ENCODE assay signal across 21 cellular contexts in genomic region chr12:59472273-59472672, GRCh38.
A peak's percentile ranks its signal among the peaks of the same experiment; 100 is the strongest.
DNase-seq lines count a peak whose midpoint lies in the region; ATAC-seq and TF ChIP-seq lines count a peak whose summit lies in the region.
"Had no signal": no experiment of that assay in that cellular context is flagged by ENCODE, and none has a peak within 500 bp of the region (broad histone marks: within the 10 kb centered on the region; RNA-seq: fewer than 3 reads in every experiment).

No MANE protein-coding gene starts in this region.

- no peaks in the 10 kb centered on the region for H4K20me1 ChIP-seq in BLaER1 treated with 17β-estradiol and CSF1 and Interleukin-3, amounts not matched to agents 10 nM and 100 nM
- no peaks in the 10 kb centered on the region for H4K20me1 ChIP-seq in osteoblast (ENCODE audit: insufficient read depth, low read length)

- H3K4me2 ChIP-seq in BLaER1 treated with 17β-estradiol and CSF1 and Interleukin-3, amounts not matched to agents 10 nM and 100 nM, result peak overlapping the region in 8 of 11 experiments; percentile 13 to 86 (median 40); a peak in 9 of 22 replicates
- H3K4me2 ChIP-seq in osteoblast (ENCODE audit: insufficient read depth, low read length), result no peak overlapping the region

- in situ Hi-C loops in gastrocnemius medialis (cut with MboI; ENCODE audit: low sequenced_read_pairs in 4 of 4), result no loop called here

- ATAC-seq in GM19452 (IDR thresholded peaks at IDR 0.05; ENCODE audit: unreplicated experiment), result peak; percentile 61
- peak; percentile 65 for ATAC-seq in HG03103 (IDR thresholded peaks at IDR 0.05; ENCODE audit: low read depth, unreplicated experiment)
- no peak for ATAC-seq in gastrocnemius medialis
- ATAC-seq: left ventricle myocardium superior; natural killer cell treated with Interleukin-12 subunit alpha and Interleukin-12 subunit beta and Interleukin-15 and Interleukin-18, amount 100 ng/mL, for 72 hours had no signal

- TF ChIP-seq CTCF in gastrocnemius medialis (IDR thresholded peaks at IDR 0.05 in 4 of 5, conservative IDR thresholded peaks at IDR 0.05 in 1 of 5) (no peak), osteoblast (IDR thresholded peaks at IDR 0.05; ENCODE audit: extremely low read depth, low read depth, low read length) (no peak)

- TF ChIP-seq POLR2A in gastrocnemius medialis (IDR thresholded peaks at IDR 0.05), result no peak

- 0 out of 20 replicates have a peak overlapping the region, but pooled peaks of 1 of the 10 experiments have one; percentile 8 for H3K4me3 ChIP-seq in BLaER1 treated with 17β-estradiol and CSF1 and Interleukin-3, amounts not matched to agents 10 nM and 100 nM
- no peak overlapping the region for H3K4me3 ChIP-seq in gastrocnemius medialis
- no peak overlapping the region for H3K4me3 ChIP-seq in osteoblast (ENCODE audit: insufficient read depth, low read length)
- H3K4me3 ChIP-seq: ascending aorta, colonic mucosa, right atrium auricular region, transverse colon had no signal

- intact Hi-C loops in gastrocnemius medialis (cut with DNase I; ENCODE audit: low total_unique reads), result no loop called here

- H2AFZ ChIP-seq in osteoblast (ENCODE audit: low read length), result no peak overlapping the region

- DNase-seq in OCI-M1 (lab: John Stamatoyannopoulos, UW) (peak; percentile 81), NCI-H1930 (lab: John Stamatoyannopoulos, UW) (no peak), gastrocnemius medialis (no peak), osteoblast (ENCODE audit: insufficient read length, low spot score, missing footprints) (no peak), hippocampal formation (lab: John Stamatoyannopoulos, UW) (no peak)
- DNase-seq: activated CD4-positive, alpha-beta T cell treated with anti-CD3 and anti-CD28 coated beads, Interleukin-2, amount 50 U/mL, for 1 hour; colonic mucosa; DMS79; erythroblast; GOT3; hypothalamus; left ventricle myocardium superior; NCI-H1105; NCI-H226; transverse colon had no signal

- no peaks in the 10 kb centered on the region for H3K36me3 ChIP-seq in BLaER1 treated with 17β-estradiol and CSF1 and Interleukin-3, amounts not matched to agents 10 nM and 100 nM
- H3K36me3 ChIP-seq in gastrocnemius medialis (no peaks in the 10 kb centered on the region), osteoblast (ENCODE audit: insufficient read depth, low read length) (no peaks in the 10 kb centered on the region)
- H3K36me3 ChIP-seq: ascending aorta, colonic mucosa, right atrium auricular region, transverse colon had no signal

- H3K9me3 ChIP-seq in BLaER1 treated with 17β-estradiol and CSF1 and Interleukin-3, amounts not matched to agents 10 nM and 100 nM (replicated peaks in 1 of 11), result peaks cover 18 to 34% (median 28%) of the 10 kb centered on the region in 11 experiments; a peak in 21 of 22 replicates
- H3K9me3 ChIP-seq in gastrocnemius medialis (no peaks in the 10 kb centered on the region), osteoblast (ENCODE audit: low read depth, low read length) (no peaks in the 10 kb centered on the region)
- H3K9me3 ChIP-seq: ascending aorta, colonic mucosa, transverse colon had no signal

- H3K27me3 ChIP-seq in BLaER1 treated with 17β-estradiol and CSF1 and Interleukin-3, amounts not matched to agents 10 nM and 100 nM, result no peaks in the 10 kb centered on the region; a peak in 1 of 22 replicates
- no peaks in the 10 kb centered on the region for H3K27me3 ChIP-seq in gastrocnemius medialis
- no peaks in the 10 kb centered on the region for H3K27me3 ChIP-seq in osteoblast (ENCODE audit: insufficient read depth, low read length)
- H3K27me3 ChIP-seq: ascending aorta, colonic mucosa, right atrium auricular region, transverse colon had no signal

- peak overlapping the region in 2 of 11 experiments; percentile 50 to 69; a peak in 2 of 22 replicates for H3K9ac ChIP-seq in BLaER1 treated with 17β-estradiol and CSF1 and Interleukin-3, amounts not matched to agents 10 nM and 100 nM

- H3K4me1 ChIP-seq in BLaER1 treated with 17β-estradiol and CSF1 and Interleukin-3, amounts not matched to agents 10 nM and 100 nM, result peaks cover 0 to 38% (median 12%) of the 10 kb centered on the region in 10 experiments; a peak in 11 of 20 replicates
- H3K4me1 ChIP-seq in gastrocnemius medialis (no peaks in the 10 kb centered on the region), osteoblast (ENCODE audit: insufficient read depth, low read length) (no peaks in the 10 kb centered on the region)
- H3K4me1 ChIP-seq: ascending aorta, colonic mucosa, right atrium auricular region, transverse colon had no signal

- H3K27ac ChIP-seq in BLaER1 treated with 17β-estradiol and CSF1 and Interleukin-3, amounts not matched to agents 10 nM and 100 nM, result peak overlapping the region in 3 of 11 experiments; percentile 33 to 82 (median 76); a peak in 4 of 22 replicates
- H3K27ac ChIP-seq in gastrocnemius medialis, result no peak overlapping the region
- no peak overlapping the region for H3K27ac ChIP-seq in osteoblast (ENCODE audit: low read depth, low read length)
- H3K27ac ChIP-seq: ascending aorta, colonic mucosa, right atrium auricular region, transverse colon had no signal

- H3K79me2 ChIP-seq in osteoblast (ENCODE audit: insufficient read depth, low read length), result no peaks in the 10 kb centered on the region

Comparison
In these comparisons a context has a peak if more than half of its experiments do, and no peak if none do; other contexts are left out.
1. ATAC-seq: peak in GM19452 (single experiment) and HG03103 (single experiment); none in gastrocnemius medialis (0 of 2).